In genomic region chr7:54878339-54878738, GRCh38 we compare ENCODE assay signal across 21 cellular contexts.
DNase-seq lines count a peak whose midpoint lies in the region; ATAC-seq, FAIRE-seq and TF ChIP-seq lines count a peak whose summit lies in the region.
"Had no signal": no experiment of that assay in that cellular context is flagged by ENCODE, and none has a peak within 500 bp of the region (broad histone marks: within the 10 kb centered on the region; RNA-seq: fewer than 3 reads in every experiment).

No MANE protein-coding gene starts in this region.

- H3K9me1 ChIP-seq in IMR-90 (ENCODE audit: insufficient read depth, low read length), result no peaks in the 10 kb centered on the region
- H3K9me1 ChIP-seq in keratinocyte (ENCODE audit: control insufficient read depth, extremely low read depth, insufficient read depth, low read length), result no peaks in the 10 kb centered on the region

- H2BK15ac ChIP-seq in IMR-90 (ENCODE audit: low read depth, low read length), result peak overlapping the region; percentile 9; the same call in 1 of the 3 replicates

- FAIRE-seq in A549 (lab: Jason Lieb, UNC), result no peak
- no peak for FAIRE-seq in bronchial epithelial cell (lab: Jason Lieb, UNC)
- FAIRE-seq in keratinocyte (lab: Jason Lieb, UNC), result peak; percentile 41
- FAIRE-seq: D721Med, endometrium, islet of Langerhans had no signal

- no peaks in the 10 kb centered on the region for H3K9me3 ChIP-seq in A549
- H3K9me3 ChIP-seq in IMR-90 (ENCODE audit: control insufficient read depth, insufficient read depth, low read length), result no peaks in the 10 kb centered on the region
- H3K9me3 ChIP-seq in keratinocyte (ENCODE audit: control insufficient read depth, low read depth, low read length), result no peaks in the 10 kb centered on the region
- H3K9me3 ChIP-seq: neutrophil had no signal

- intact Hi-C loops in IMR-90 (cut with micrococcal nuclease), result no loop called here

- H4K20me1 ChIP-seq in IMR-90 (ENCODE audit: insufficient read depth, low read length) (no peaks in the 10 kb centered on the region), keratinocyte (ENCODE audit: control insufficient read depth, extremely low read depth, insufficient read depth, low read length) (no peaks in the 10 kb centered on the region)

- H2BK5ac ChIP-seq in IMR-90 (ENCODE audit: low read depth, low read length, poor library complexity, severe bottlenecking), result no peak overlapping the region

- no peak overlapping the region; the same call in 1 of the 2 replicates for H3K18ac ChIP-seq in IMR-90 (ENCODE audit: low read depth, low read length)

- in situ Hi-C loops in IMR-90 (cut with MboI; ENCODE audit: low sequenced_read_pairs), result no loop called here

- H3K4me1 ChIP-seq in A549 (peaks cover 76% of the 10 kb centered on the region), IMR-90 (ENCODE audit: control insufficient read depth, insufficient read depth, low read length) (peaks cover 1% of the 10 kb centered on the region; the same call in 1 of the 2 replicates), keratinocyte (ENCODE audit: control insufficient read depth, extremely low read depth, insufficient read depth, low read length) (peaks cover 10% of the 10 kb centered on the region)

- BruUV-seq in IMR-90 (replicated peaks; lab: Mats Ljungman, UMichigan), result no TSS peak

- H3K9ac ChIP-seq in IMR-90 (ENCODE audit: low read depth, low read length), result no peak overlapping the region
- H3K9ac ChIP-seq in keratinocyte (ENCODE audit: control insufficient read depth, extremely low read depth, insufficient read depth, low read length), result no peak overlapping the region

- CTCF ChIA-PET in A549 (lab: Yijun Ruan, JAX), result interaction anchor here (0.8 to 2.8 kb wide), 11 partner anchors 10 to 377 kb away, joined by 3 to 16 read pairs (median 4); no protein-coding TSS in a partner anchor
- CTCF ChIA-PET in IMR-90 (lab: Yijun Ruan, JAX), result interaction anchor here (0.6 to 2.2 kb wide), 2 partner anchors 35 to 377 kb away, joined by 3 to 11 read pairs; no protein-coding TSS in a partner anchor

- H2BK120ac ChIP-seq in IMR-90 (ENCODE audit: low read depth, low read length), result no peak overlapping the region; the same call in 1 of the 2 replicates

- H2BK20ac ChIP-seq in IMR-90 (ENCODE audit: low read depth, low read length), result no peak overlapping the region

- 65% methylated on average over 1 of the region's 1 CpG for WGBS in A549 (ENCODE audit: missing lambda C conversion rate)
- no CpG with 5 or more reads among the region's 1 CpG for WGBS in IMR-90 (ENCODE audit: extremely low coverage in 2 of 2, insufficient read length in 1 of 2), 2 experiments

- TF ChIP-seq RAD21 in A549 (conservative IDR thresholded peaks at IDR 0.05 in 1 of 2, IDR thresholded peaks at IDR 0.05 in 1 of 2) (no peak), IMR-90 (IDR thresholded peaks at IDR 0.05; ENCODE audit: low read length) (no peak)

- POLR2A ChIA-PET in A549 (lab: Yijun Ruan, JAX) (interaction anchor here (1.5 kb wide), 1 partner anchor 140 kb away, joined by 6 read pairs; the partner anchor contains the start of gene EGFR), IMR-90 (lab: Charles Lee; ENCODE audit: unreplicated experiment) (no interaction called here)

- DNase-seq in A549 (ENCODE audit: low read depth in 1 of 2, low spot score in 1 of 2) (no peak), IMR-90 (peak; percentile 59), bronchial epithelial cell (ENCODE audit: low read depth) (peak; percentile 20), keratinocyte (ENCODE audit: low read depth, low spot score) (no peak), ureter (ENCODE audit: low spot score) (no peak), NCI-H1417 (lab: John Stamatoyannopoulos, UW) (no peak), NCI-H524 (lab: John Stamatoyannopoulos, UW) (no peak), cortex of kidney (lab: John Stamatoyannopoulos, UW) (no peak)
- DNase-seq: activated CD4-positive, alpha-beta T cell treated with anti-CD3 and anti-CD28 coated beads, Interleukin-2, amount 50 U/mL, for 48 hours; H7; NCI-H1436; NCI-H526; RPMI8226; stimulated activated CD4-positive, alpha-beta T cell treated with anti-CD3 and anti-CD28 coated beads, Interleukin-12 subunit alpha, Interleukin-12 subunit beta, amount 100 ng/mL, for 4 hours had no signal

- dilution Hi-C loops in IMR-90 (cut with HindIII; ENCODE audit: low sequenced_read_pairs, unreplicated experiment), result no loop called here
- dilution Hi-C loops in keratinocyte (cut with MboI; ENCODE audit: extremely low pct_ligation_motif_present, low sequenced_read_pairs), result no loop called here

- H3K4me2 ChIP-seq in A549 (no peak overlapping the region; the same call in 2 of the 3 replicates), IMR-90 (ENCODE audit: low read depth, low read length) (no peak overlapping the region), keratinocyte (ENCODE audit: control insufficient read depth, extremely low read depth, insufficient read depth, low read depth, low read length) (peak overlapping the region; percentile 52)
- H3K4me2 ChIP-seq: hepatocyte had no signal

- peak overlapping the region in 1 of 2 experiments; percentile 78; a peak in 2 of 4 replicates for H4K8ac ChIP-seq in IMR-90 (ENCODE audit: low read depth in 2 of 2, low read length in 2 of 2)

- no peaks in the 10 kb centered on the region for H3K36me3 ChIP-seq in IMR-90 (ENCODE audit: control insufficient read depth, insufficient read depth, low read length)
- no peaks in the 10 kb centered on the region for H3K36me3 ChIP-seq in bronchial epithelial cell (ENCODE audit: control insufficient read depth, insufficient read depth, low read length)
- H3K36me3 ChIP-seq in keratinocyte (ENCODE audit: control insufficient read depth in 2 of 2, extremely low read depth in 1 of 2, insufficient read depth in 2 of 2, low read length in 2 of 2), result no peaks in the 10 kb centered on the region
- H3K36me3 ChIP-seq: neutrophil had no signal

- H4K91ac ChIP-seq in IMR-90 (ENCODE audit: insufficient read depth, low read depth, low read length), result no peak overlapping the region

- H3K4me3 ChIP-seq in A549, result no peak overlapping the region
- no peak overlapping the region for H3K4me3 ChIP-seq in IMR-90 (ENCODE audit: insufficient read depth, low read depth, low read length)
- H3K4me3 ChIP-seq in bronchial epithelial cell (ENCODE audit: low read depth, low read length), result no peak overlapping the region
- H3K4me3 ChIP-seq in keratinocyte (ENCODE audit: control insufficient read depth in 2 of 3, extremely low read depth in 1 of 3, insufficient read depth in 2 of 3, low read depth in 1 of 3, low read length in 3 of 3), result no peak overlapping the region
- H3K4me3 ChIP-seq: hepatocyte had no signal

- TF ChIP-seq CTCF in A549 (IDR thresholded peaks at IDR 0.05) (no peak), IMR-90 (conservative IDR thresholded peaks at IDR 0.05; ENCODE audit: low read depth, low read length) (no peak), bronchial epithelial cell (IDR thresholded peaks at IDR 0.05; ENCODE audit: insufficient read depth, low read length, severe bottlenecking) (no peak), keratinocyte (optimal IDR thresholded peaks at IDR 0.05 in 1 of 3, IDR thresholded peaks at IDR 0.05 in 1 of 3, conservative IDR thresholded peaks at IDR 0.05 in 1 of 3; ENCODE audit: extremely low read depth in 1 of 3, insufficient read depth in 2 of 3, low read length in 3 of 3) (no peak)

- peak overlapping the region; percentile 27; the same call in 1 of the 2 replicates for H4K5ac ChIP-seq in IMR-90 (ENCODE audit: low read depth, low read length)

- peak overlapping the region; percentile 24 for H3K14ac ChIP-seq in IMR-90 (replicated peaks; ENCODE audit: low read depth, low read length)

- H3K23ac ChIP-seq in IMR-90 (ENCODE audit: low read depth, low read length), result peak overlapping the region; percentile 20; the same call in 1 of the 2 replicates

- H2AK9ac ChIP-seq in IMR-90 (replicated peaks; ENCODE audit: low read depth, low read length, poor library complexity), result no peak overlapping the region

- H3K27ac ChIP-seq in A549 (peak overlapping the region; percentile 94 to 99), IMR-90 (ENCODE audit: insufficient read depth, low read length) (no peak overlapping the region), keratinocyte (ENCODE audit: control insufficient read depth, insufficient read depth, low read length) (peak overlapping the region; percentile 2)
- H3K27ac ChIP-seq: hepatocyte, HL-60, neutrophil had no signal

- H3K79me1 ChIP-seq in IMR-90 (ENCODE audit: low read depth in 1 of 2, low read length in 2 of 2), result no peaks in the 10 kb centered on the region

- H3K79me2 ChIP-seq in keratinocyte (ENCODE audit: control insufficient read depth, insufficient read depth, low read length), result no peaks in the 10 kb centered on the region
- H3K79me2 ChIP-seq: hepatocyte had no signal

- H3K56ac ChIP-seq in IMR-90 (ENCODE audit: extremely low read depth, insufficient read depth, low read length), result no peak overlapping the region

- H2AK5ac ChIP-seq in IMR-90 (ENCODE audit: low read depth, low read length), result peak overlapping the region; percentile 49; the same call in 1 of the 2 replicates

- peak overlapping the region; percentile 10; the same call in 1 of the 2 replicates for H3K4ac ChIP-seq in IMR-90 (ENCODE audit: low read depth, low read length)

- no peaks in the 10 kb centered on the region for H3K27me3 ChIP-seq in IMR-90 (ENCODE audit: control insufficient read depth, insufficient read depth, low read length)
- H3K27me3 ChIP-seq in bronchial epithelial cell (ENCODE audit: control insufficient read depth, insufficient read depth, low read length), result no peaks in the 10 kb centered on the region
- H3K27me3 ChIP-seq in keratinocyte (ENCODE audit: control insufficient read depth, extremely low read depth, insufficient read depth, low read length), result no peaks in the 10 kb centered on the region
- H3K27me3 ChIP-seq: hepatocyte, neutrophil had no signal

- TF ChIP-seq POLR2A in A549 (IDR thresholded peaks at IDR 0.05; ENCODE audit: low read length), result no peak
- no peak for TF ChIP-seq POLR2A in IMR-90 (IDR thresholded peaks at IDR 0.05; ENCODE audit: low read depth, low read length)

- ATAC-seq in A549 (no peak), IMR-90 (ENCODE audit: low read depth) (peak; percentile 27; the same call in 1 of the 2 replicates)
- ATAC-seq: WTC11 had no signal

- H2AFZ ChIP-seq in IMR-90 (replicated peaks; ENCODE audit: low read length, poor library complexity) (peak overlapping the region; percentile 69), keratinocyte (ENCODE audit: control insufficient read depth, low read length) (peak overlapping the region; percentile 83)
- H2AFZ ChIP-seq: hepatocyte had no signal

- no peak for TF ChIP-seq EP300 in A549 (IDR thresholded peaks at IDR 0.05)

TF ChIP-seq in A549, 52 proteins besides CTCF, POLR2A, EP300 and RAD21 (continues in another document):
- no peak for TF ChIP-seq SREBF2 (IDR thresholded peaks at IDR 0.05)

TF ChIP-seq in IMR-90, 13 proteins besides CTCF, POLR2A, EP300 and RAD21:
- TF ChIP-seq MAFK (IDR thresholded peaks at IDR 0.05; ENCODE audit: low read depth, low read length) (peak; percentile 55; the same call in 1 of the 2 replicates), BHLHE40 (IDR thresholded peaks at IDR 0.05; ENCODE audit: low read depth, low read length) (no peak)
TF ChIP-seq in IMR-90: peak in this region for 1.

Comparison
In these comparisons a context has a peak if more than half of its experiments do, and no peak if none do; other contexts are left out.
1. DNase-seq: peak in IMR-90 (single experiment) and bronchial epithelial cell (single experiment); none in A549 (0 of 2), keratinocyte (single experiment), ureter (single experiment), NCI-H1417 (0 of 3), NCI-H524 (0 of 2) and cortex of kidney (single experiment).